ENCODE assay signal across 7 cellular contexts in the genomic region with DNA sequence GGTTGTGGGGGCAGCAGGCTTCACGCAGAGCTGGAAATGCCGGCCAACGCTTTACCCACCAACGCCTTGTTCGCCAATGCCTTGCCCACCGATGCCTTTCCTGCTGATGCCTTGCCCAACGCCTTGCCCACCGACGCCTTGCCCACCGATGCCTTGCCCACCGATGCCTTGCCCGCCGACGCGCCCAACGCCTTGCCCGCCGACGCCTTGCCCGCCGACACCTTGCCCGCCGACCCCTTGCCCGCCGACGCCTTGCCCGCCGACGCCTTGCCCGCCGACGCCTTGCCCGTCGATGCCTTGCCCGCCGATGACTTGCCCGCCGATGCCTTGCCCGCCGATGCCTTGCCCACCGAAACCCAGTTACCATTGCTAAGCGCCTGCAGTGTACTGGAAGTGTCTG. TPM values are rescaled to one million over a fixed set of nuclear protein-coding genes. Genes with fewer than 3 reads are reported as not detected.
"Had no signal": no experiment of that assay in that cellular context is flagged by ENCODE, and none has a peak within 500 bp of the region (broad histone marks: within the 10 kb centered on the region; RNA-seq: fewer than 3 reads in every experiment).

No MANE protein-coding gene starts in this region.

- H2AFZ ChIP-seq: GM23338 had no signal

- DNase-seq: H9, HCEC 1CT, KG1 had no signal

- H3K9me3 Mint-ChIP-seq: GM23338, IgD-negative memory B cell had no signal

- H3K4me3 ChIP-seq: GM23338 had no signal

- H3K4me1 Mint-ChIP-seq: IgD-negative memory B cell had no signal

- H3K36me3 Mint-ChIP-seq: IgD-negative memory B cell had no signal

- H3K4me3 Mint-ChIP-seq: GM23338, H9 had no signal

- H3K27ac Mint-ChIP-seq: H9, IgD-negative memory B cell had no signal

- H3K4me2 ChIP-seq: GM23338 had no signal

- ATAC-seq: GM23338 had no signal

RNA-seq across cellular contexts. Expression of a gene that starts 1.7 kb away (rescaled TPM):
- total RNA-seq: GM23338, H1, H9, HT-29 had no signal
- polyA plus RNA-seq: GM23338, H1, IgD-negative memory B cell had no signal

RNA-seq across cellular contexts. Expression of a gene that starts 25.4 kb away (rescaled TPM):
- total RNA-seq: GM23338, H1, H9, HT-29 had no signal
- polyA plus RNA-seq: GM23338, IgD-negative memory B cell had no signal
